8 cellular contexts compared by ENCODE assay signal in the genomic region with DNA sequence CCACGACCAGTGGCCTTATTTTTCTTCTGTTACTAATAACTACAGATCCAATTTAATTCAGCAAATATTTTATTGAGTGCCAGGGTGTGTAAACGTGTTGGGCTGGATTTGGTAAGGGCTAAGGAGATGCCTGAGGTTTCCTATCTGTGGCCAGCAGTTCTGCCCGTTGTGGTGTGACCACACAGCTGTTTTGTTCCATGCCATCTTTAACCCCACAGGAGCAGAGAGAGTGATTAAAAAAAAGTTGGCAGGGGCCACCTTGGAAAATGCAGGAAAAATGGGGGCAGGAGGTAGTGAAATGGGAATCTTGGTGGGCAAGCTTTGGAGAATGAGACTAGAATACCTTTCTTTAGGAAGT. TPM values are rescaled to one million over a fixed set of nuclear protein-coding genes. Genes with fewer than 3 reads are reported as not detected.
A peak's percentile ranks its signal among the peaks of the same experiment; 100 is the strongest.
DNase-seq lines count a peak whose midpoint lies in the region; FAIRE-seq and TF ChIP-seq lines count a peak whose summit lies in the region.

No MANE protein-coding gene starts in this region.

- no peaks in the 10 kb centered on the region for H3K27me3 Mint-ChIP-seq in activated naive CD4-positive, alpha-beta T cell treated with anti-CD3 and anti-CD28 coated beads, Interleukin-2, amount 10 ng/mL, durations not matched to agents 7 days and 5 days

- peak overlapping the region; percentile 5 to 38 (median 26) for H3K4me3 ChIP-seq in esophagus squamous epithelium

- DNase-seq in activated naive CD4-positive, alpha-beta T cell treated with anti-CD3 and anti-CD28 coated beads, Interleukin-2, amount 10 ng/mL, durations not matched to agents 7 days and 5 days, result peak; percentile 45
- no peak for DNase-seq in activated naive CD4-positive, alpha-beta T cell treated with Interleukin-2 at 50 U/mL for 16 hours
- DNase-seq in RPMI8226 (peak; percentile 54), esophagus squamous epithelium (lab: John Stamatoyannopoulos, UW) (no peak), urothelium cell line (ENCODE audit: low spot score) (peak; percentile 25), C1 segment of cervical spinal cord (lab: John Stamatoyannopoulos, UW) (no peak), nucleus accumbens (lab: John Stamatoyannopoulos, UW) (no peak), NCI-H446 (lab: John Stamatoyannopoulos, UW) (no peak)

- peaks cover 36% of the 10 kb centered on the region for H3K4me1 Mint-ChIP-seq in activated naive CD4-positive, alpha-beta T cell treated with anti-CD3 and anti-CD28 coated beads, Interleukin-2, amount 10 ng/mL, durations not matched to agents 7 days and 5 days

- H3K27ac Mint-ChIP-seq in activated naive CD4-positive, alpha-beta T cell treated with anti-CD3 and anti-CD28 coated beads, Interleukin-2, amount 10 ng/mL, durations not matched to agents 7 days and 5 days, result peak overlapping the region; percentile 95

- peak overlapping the region in 3 of 4 donors; percentile 28 to 72 (median 52) for H3K27ac ChIP-seq in esophagus squamous epithelium

- no peak for TF ChIP-seq POLR2A in esophagus squamous epithelium (IDR thresholded peaks at IDR 0.05)

- H3K36me3 ChIP-seq in esophagus squamous epithelium, result no peaks in the 10 kb centered on the region

- H3K9me3 Mint-ChIP-seq in activated naive CD4-positive, alpha-beta T cell treated with anti-CD3 and anti-CD28 coated beads, Interleukin-2, amount 10 ng/mL, durations not matched to agents 7 days and 5 days, result no peaks in the 10 kb centered on the region

- H3K27me3 ChIP-seq in esophagus squamous epithelium, result no peaks in the 10 kb centered on the region

- TF ChIP-seq CTCF in esophagus squamous epithelium (IDR thresholded peaks at IDR 0.05), result no peak

- peak overlapping the region; percentile 93 for H3K4me3 Mint-ChIP-seq in activated naive CD4-positive, alpha-beta T cell treated with anti-CD3 and anti-CD28 coated beads, Interleukin-2, amount 10 ng/mL, durations not matched to agents 7 days and 5 days

- CTCF ChIA-PET in activated naive CD4-positive, alpha-beta T cell treated with anti-CD3 and anti-CD28 coated beads, Interleukin-2, amount 10 ng/mL, durations not matched to agents 7 days and 5 days (lab: Charles Lee), result interaction anchor here (1.0 to 7.7 kb wide), 9 partner anchors 10 to 153 kb away, joined by 3 to 70 read pairs (median 4); no protein-coding TSS in a partner anchor

- peaks cover 0 to 43% (median 4%) of the 10 kb centered on the region in 3 donors for H3K4me1 ChIP-seq in esophagus squamous epithelium

- FAIRE-seq in urothelium cell line (lab: Jason Lieb, UNC), result no peak

- H3K9me3 ChIP-seq in esophagus squamous epithelium, result no peaks in the 10 kb centered on the region

- intact Hi-C loops in esophagus squamous epithelium (cut with DNase I), result no loop called here

- WGBS in esophagus squamous epithelium, 2 donors, result 45 to 62% methylated on average over 3 of the region's 3 CpGs

- H3K36me3 Mint-ChIP-seq in activated naive CD4-positive, alpha-beta T cell treated with anti-CD3 and anti-CD28 coated beads, Interleukin-2, amount 10 ng/mL, durations not matched to agents 7 days and 5 days, result peaks cover 48% of the 10 kb centered on the region

RNA-seq across cellular contexts. Expression of gene PLAC8, which starts 1.1 kb away (rescaled TPM):
- total RNA-seq in esophagus squamous epithelium, result 100 to 1,000 TPM in 1 of 4 donors, 10 to 100 TPM in 3; 17.6 to 130 (median 72.1) TPM

Comparison
In these comparisons a context has a peak if more than half of its experiments do, and no peak if none do; other contexts are left out.
1. DNase-seq: peak in activated naive CD4-positive, alpha-beta T cell treated with anti-CD3 and anti-CD28 coated beads, Interleukin-2, amount 10 ng/mL, durations not matched to agents 7 days and 5 days (single experiment), RPMI8226 (single experiment) and urothelium cell line (single experiment); none in activated naive CD4-positive, alpha-beta T cell treated with Interleukin-2 at 50 U/mL for 16 hours (single experiment), esophagus squamous epithelium (single experiment), C1 segment of cervical spinal cord (0 of 14), nucleus accumbens (0 of 56) and NCI-H446 (0 of 2).